In the genomic region with DNA sequence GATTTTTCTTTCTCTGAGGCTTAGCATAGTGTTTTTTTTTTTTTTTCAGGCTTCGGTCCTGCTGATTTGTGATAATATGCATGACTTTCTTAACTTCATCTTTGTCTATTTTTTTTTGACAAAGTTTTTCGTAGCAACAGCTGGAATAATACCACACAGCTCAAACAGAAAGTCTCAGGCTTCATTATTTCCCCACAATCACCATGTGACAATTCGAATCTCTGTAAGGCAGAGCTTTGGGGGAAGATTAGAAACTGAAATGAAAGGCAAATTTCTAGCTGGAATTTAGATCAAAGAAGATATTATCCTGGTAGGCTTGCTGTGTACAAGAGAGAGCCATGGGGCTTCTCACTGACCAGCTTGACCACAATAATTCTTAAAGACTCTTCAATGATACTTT, we compare ENCODE assay signal across 21 cellular contexts. TPM values are rescaled to one million over a fixed set of nuclear protein-coding genes. Genes with fewer than 3 reads are reported as not detected.
"Had no signal": no experiment of that assay in that cellular context is flagged by ENCODE, and none has a peak within 500 bp of the region (broad histone marks: within the 10 kb centered on the region; RNA-seq: fewer than 3 reads in every experiment).

No MANE protein-coding gene starts in this region.

- H3K27ac ChIP-seq: gastrocnemius medialis, tibial nerve, vagina had no signal

- H3K4me1 ChIP-seq: vagina had no signal

- FAIRE-seq: small intestine had no signal

- H3K9me3 Mint-ChIP-seq: activated B cell treated with CpG ODN at 0.5 μM for 24 hours; activated T-helper 1 cell treated with anti-CD3 and anti-CD28 coated beads, Interleukin-12 subunit alpha, Interleukin-12 subunit beta, Interleukin-2, Interleukin-4 antibody, amounts not matched to agents 30 ng/mL and 10 ng/mL and 1 ng/mL, durations not matched to agents 14 hours and 24 hours and 36 hours; dendritic cell treated with granulocyte-macrophage colony-stimulating factor and Interleukin-4, amounts not matched to agents 40 ng/mL and 50 ng/mL, for 4 days; mesothelial cell of epicardium had no signal

- H3K4me3 Mint-ChIP-seq: activated B cell treated with CpG ODN at 0.5 μM for 24 hours; activated CD8-positive, alpha-beta T cell treated with anti-CD3 and anti-CD28 coated beads, Interleukin-2, amount 10 ng/mL, durations not matched to agents 7 days and 5 days; activated naive CD8-positive, alpha-beta T cell treated with anti-CD3 and anti-CD28 coated beads, Interleukin-2, amount 10 ng/mL, durations not matched to agents 7 days and 5 days; activated T-helper 1 cell treated with anti-CD3 and anti-CD28 coated beads, Interleukin-12 subunit alpha, Interleukin-12 subunit beta, Interleukin-2, Interleukin-4 antibody, amounts not matched to agents 30 ng/mL and 10 ng/mL and 1 ng/mL, durations not matched to agents 14 hours and 24 hours and 36 hours; dendritic cell treated with granulocyte-macrophage colony-stimulating factor and Interleukin-4, amounts not matched to agents 40 ng/mL and 50 ng/mL, for 4 days; mesothelial cell of epicardium had no signal

- H3K27ac Mint-ChIP-seq: activated B cell treated with CpG ODN at 0.5 μM for 24 hours; activated CD8-positive, alpha-beta T cell treated with anti-CD3 and anti-CD28 coated beads, Interleukin-2, amount 10 ng/mL, durations not matched to agents 7 days and 5 days; activated naive CD8-positive, alpha-beta T cell treated with anti-CD3 and anti-CD28 coated beads, Interleukin-2, amount 10 ng/mL, durations not matched to agents 7 days and 5 days; activated T-helper 1 cell treated with anti-CD3 and anti-CD28 coated beads, Interleukin-12 subunit alpha, Interleukin-12 subunit beta, Interleukin-2, Interleukin-4 antibody, amounts not matched to agents 30 ng/mL and 10 ng/mL and 1 ng/mL, durations not matched to agents 14 hours and 24 hours and 36 hours; dendritic cell treated with granulocyte-macrophage colony-stimulating factor and Interleukin-4, amounts not matched to agents 40 ng/mL and 50 ng/mL, for 4 days; mesothelial cell of epicardium had no signal

- ATAC-seq: activated CD8-positive, alpha-beta T cell treated with anti-CD3 and anti-CD28 coated beads, Interleukin-2, amount 10 ng/mL, durations not matched to agents 7 days and 5 days; gastrocnemius medialis had no signal

- DNase-seq: activated B cell treated with CpG ODN at 0.5 μM for 24 hours; activated CD4-positive, alpha-beta T cell treated with anti-CD3 and anti-CD28 coated beads for 48 hours; activated CD8-positive, alpha-beta T cell treated with anti-CD3 and anti-CD28 coated beads, Interleukin-2, amount 10 ng/mL, durations not matched to agents 7 days and 5 days; activated naive CD8-positive, alpha-beta T cell treated with anti-CD3 and anti-CD28 coated beads, Interleukin-2, amount 10 ng/mL, durations not matched to agents 7 days and 5 days; anterior cingulate cortex; effector memory CD4-positive, alpha-beta T cell; gastrocnemius medialis; left cardiac atrium; small intestine; stimulated activated CD4-positive, alpha-beta T cell treated with anti-CD3 and anti-CD28 coated beads, Interleukin-4, amount 100 ng/mL, for 4 hours; stimulated activated CD8-positive, alpha-beta memory T cell treated with anti-CD3 and anti-CD28 coated beads, Interleukin-4, amount 100 ng/mL, for 48 hours; stimulated activated naive CD4-positive, alpha-beta T cell treated with Interleukin-2 at 50 U/mL for 16 hours; substantia nigra had no signal

- H3K36me3 ChIP-seq: gastrocnemius medialis, tibial nerve, vagina had no signal

- H3K27me3 ChIP-seq: gastrocnemius medialis, tibial nerve, vagina had no signal

- H3K36me3 Mint-ChIP-seq: mesothelial cell of epicardium had no signal

- H3K9me3 ChIP-seq: gastrocnemius medialis, tibial nerve, vagina had no signal

- H3K27me3 Mint-ChIP-seq: activated naive CD8-positive, alpha-beta T cell treated with anti-CD3 and anti-CD28 coated beads, Interleukin-2, amount 10 ng/mL, durations not matched to agents 7 days and 5 days had no signal

- H3K4me3 ChIP-seq: gastrocnemius medialis, lung, tibial nerve, vagina had no signal

RNA-seq across cellular contexts. Expression of a gene that starts 12.3 kb away (rescaled TPM):
- total RNA-seq: activated B cell treated with CpG ODN at 0.5 μM for 24 hours, fibroblast of lung, mesothelial cell of epicardium, renal cortical epithelial cell had no signal
